Comparison of ENCODE assay signal across 17 cellular contexts in the genomic region with DNA sequence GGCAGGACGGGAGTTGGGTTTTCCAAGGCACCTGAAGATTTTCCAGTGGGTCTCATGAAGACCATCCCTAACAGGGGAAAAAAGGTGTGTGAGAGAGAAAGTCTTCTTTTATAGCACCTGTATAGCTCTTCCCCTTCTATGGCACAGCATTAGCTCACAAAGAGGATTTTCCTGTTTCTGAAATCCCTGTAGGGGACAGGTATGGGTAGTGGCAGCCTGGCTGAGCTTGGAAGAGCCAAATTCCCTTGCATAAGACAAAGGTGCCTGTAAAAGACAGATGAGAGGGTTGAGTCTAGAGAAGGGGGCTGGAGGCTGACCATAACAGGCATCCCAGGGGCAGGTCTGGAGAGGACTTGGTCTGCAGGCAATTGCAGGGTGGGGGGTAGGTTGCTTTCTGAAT.
DNase-seq lines count a peak whose midpoint lies in the region; ATAC-seq and TF ChIP-seq lines count a peak whose summit lies in the region.
"Had no signal": no experiment of that assay in that cellular context is flagged by ENCODE, and none has a peak within 500 bp of the region (broad histone marks: within the 10 kb centered on the region; RNA-seq: fewer than 3 reads in every experiment).

No MANE protein-coding gene starts in this region.

- H4K20me1 ChIP-seq in PC-3 (ENCODE audit: low read length), result no peaks in the 10 kb centered on the region

- H3K36me3 Mint-ChIP-seq in Calu3 (ENCODE audit: insufficient read depth, unreplicated experiment), result peaks cover 23% of the 10 kb centered on the region
- H3K36me3 Mint-ChIP-seq in osteocyte (ENCODE audit: unreplicated experiment), result no peaks in the 10 kb centered on the region
- no peaks in the 10 kb centered on the region for H3K36me3 Mint-ChIP-seq in activated CD4-positive, alpha-beta memory T cell treated with anti-CD3 and anti-CD28 coated beads for 36 hours
- H3K36me3 Mint-ChIP-seq: CD4-positive, CD25-positive, alpha-beta regulatory T cell had no signal

- peak overlapping the region; percentile 72 for H3K4me2 ChIP-seq in PC-3 (ENCODE audit: low read length)
- H3K4me2 ChIP-seq: KMS-11 had no signal

- H3K4me3 Mint-ChIP-seq in Calu3 (ENCODE audit: low read depth, unreplicated experiment), result no peak overlapping the region
- H3K4me3 Mint-ChIP-seq in osteocyte (ENCODE audit: unreplicated experiment), result no peak overlapping the region
- no peak overlapping the region for H3K4me3 Mint-ChIP-seq in activated CD4-positive, alpha-beta memory T cell treated with anti-CD3 and anti-CD28 coated beads for 36 hours
- H3K4me3 Mint-ChIP-seq: CD4-positive, CD25-positive, alpha-beta regulatory T cell had no signal

- POLR2A ChIA-PET in PC-3 (lab: Charles Lee; ENCODE audit: unreplicated experiment), result no interaction called here
- POLR2A ChIA-PET in activated CD4-positive, alpha-beta memory T cell treated with anti-CD3 and anti-CD28 coated beads for 36 hours (lab: Charles Lee), result no interaction called here

- ATAC-seq in PC-3 (no peak), gastroesophageal sphincter (no peak), GM21619 (IDR thresholded peaks at IDR 0.05; ENCODE audit: unreplicated experiment) (no peak)

- H3K27me3 Mint-ChIP-seq in Calu3 (ENCODE audit: unreplicated experiment) (no peaks in the 10 kb centered on the region), osteocyte (ENCODE audit: unreplicated experiment) (no peaks in the 10 kb centered on the region)
- H3K27me3 Mint-ChIP-seq in activated CD4-positive, alpha-beta memory T cell treated with anti-CD3 and anti-CD28 coated beads for 36 hours, result peaks cover 4% of the 10 kb centered on the region
- H3K27me3 Mint-ChIP-seq: CD4-positive, CD25-positive, alpha-beta regulatory T cell had no signal

- H3K36me3 ChIP-seq in PC-3 (ENCODE audit: low read depth, low read length) (no peaks in the 10 kb centered on the region), esophagus (ENCODE audit: control insufficient read depth in 2 of 2, insufficient read depth in 2 of 2, low read length in 1 of 2) (no peaks in the 10 kb centered on the region), gastroesophageal sphincter (no peaks in the 10 kb centered on the region)

- intact Hi-C loops in Calu3 (cut with micrococcal nuclease; ENCODE audit: unreplicated experiment), result no loop called here
- intact Hi-C loops in PC-3 (cut with micrococcal nuclease), result no loop called here
- intact Hi-C loops in activated CD4-positive, alpha-beta memory T cell treated with anti-CD3 and anti-CD28 coated beads for 36 hours (cut with micrococcal nuclease), result no loop called here

- H3K27ac Mint-ChIP-seq in Calu3 (ENCODE audit: unreplicated experiment), result peak overlapping the region; percentile 62
- peak overlapping the region; percentile 69 for H3K27ac Mint-ChIP-seq in osteocyte (ENCODE audit: unreplicated experiment)
- no peak overlapping the region for H3K27ac Mint-ChIP-seq in activated CD4-positive, alpha-beta memory T cell treated with anti-CD3 and anti-CD28 coated beads for 36 hours
- H3K27ac Mint-ChIP-seq: CD4-positive, CD25-positive, alpha-beta regulatory T cell had no signal

- H3K9ac ChIP-seq in PC-3 (ENCODE audit: low read length), result peak overlapping the region; percentile 84
- H3K9ac ChIP-seq: KMS-11 had no signal

- 55 to 79% methylated on average over 1 of the region's 1 CpG for whole genome bisulfite sequencing in esophagus, 2 donors
- no CpG with 5 or more reads among the region's 1 CpG for WGBS in gastroesophageal sphincter (ENCODE audit: low coverage in 1 of 2), 2 donors

- DNase-seq in Calu3, result peak; percentile 35
- DNase-seq in PC-3, result peak; percentile 98
- DNase-seq in osteocyte (ENCODE audit: extremely low spot score, unreplicated experiment), result no peak
- DNase-seq in activated CD4-positive, alpha-beta memory T cell treated with anti-CD3 and anti-CD28 coated beads for 36 hours, result no peak
- DNase-seq: AML-193; CD4-positive, CD25-positive, alpha-beta regulatory T cell; DMS53; GM23248; NCI-H1048; NCI-H1436 treated with DMSO at 0.1 percent for 48 hours; NCI-H2029 treated with DMSO at 0.1 percent for 48 hours; NCI-H2171 treated with DMSO at 0.1 percent for 48 hours; NCI-H774 had no signal

- H3K9me3 ChIP-seq in PC-3 (ENCODE audit: low read length) (no peaks in the 10 kb centered on the region), esophagus (ENCODE audit: control insufficient read depth in 2 of 2, insufficient read depth in 1 of 2, low read depth in 1 of 2, low read length in 1 of 2) (no peaks in the 10 kb centered on the region), gastroesophageal sphincter (no peaks in the 10 kb centered on the region)

- H3K4me1 ChIP-seq in PC-3 (ENCODE audit: insufficient read depth, low read length) (peaks cover 97% of the 10 kb centered on the region), esophagus (ENCODE audit: control insufficient read depth in 2 of 2, insufficient read depth in 2 of 2, low read length in 1 of 2) (peaks cover 8 to 31% of the 10 kb centered on the region in 2 donors), gastroesophageal sphincter (peaks cover 0 to 38% (median 3%) of the 10 kb centered on the region in 3 donors)

- H3K27me3 ChIP-seq in PC-3 (ENCODE audit: low read length), result no peaks in the 10 kb centered on the region
- no peaks in the 10 kb centered on the region for H3K27me3 ChIP-seq in esophagus (ENCODE audit: control insufficient read depth in 1 of 2, insufficient read depth in 2 of 2, low read length in 2 of 2)
- H3K27me3 ChIP-seq in gastroesophageal sphincter, result no peaks in the 10 kb centered on the region

- TF ChIP-seq EP300 in gastroesophageal sphincter (IDR thresholded peaks at IDR 0.05), result no peak

- H3K9me3 Mint-ChIP-seq in Calu3 (ENCODE audit: low read depth, unreplicated experiment), result no peaks in the 10 kb centered on the region
- no peaks in the 10 kb centered on the region for H3K9me3 Mint-ChIP-seq in osteocyte (ENCODE audit: unreplicated experiment)
- no peaks in the 10 kb centered on the region for H3K9me3 Mint-ChIP-seq in activated CD4-positive, alpha-beta memory T cell treated with anti-CD3 and anti-CD28 coated beads for 36 hours
- H3K9me3 Mint-ChIP-seq: CD4-positive, CD25-positive, alpha-beta regulatory T cell had no signal

- no peak overlapping the region for H2AFZ ChIP-seq in PC-3 (ENCODE audit: low read length)
- H2AFZ ChIP-seq: GM23248 had no signal

- no peak for TF ChIP-seq POLR2A in gastroesophageal sphincter (IDR thresholded peaks at IDR 0.05)

- no peaks in the 10 kb centered on the region for H3K9me2 ChIP-seq in PC-3 (replicated peaks; ENCODE audit: low read length)

- peaks cover 90% of the 10 kb centered on the region for H3K4me1 Mint-ChIP-seq in Calu3 (ENCODE audit: low read depth, unreplicated experiment)
- H3K4me1 Mint-ChIP-seq in osteocyte (ENCODE audit: unreplicated experiment), result peaks cover 67% of the 10 kb centered on the region
- no peaks in the 10 kb centered on the region for H3K4me1 Mint-ChIP-seq in activated CD4-positive, alpha-beta memory T cell treated with anti-CD3 and anti-CD28 coated beads for 36 hours (ENCODE audit: low read depth)
- H3K4me1 Mint-ChIP-seq: CD4-positive, CD25-positive, alpha-beta regulatory T cell had no signal

- CTCF ChIA-PET in Calu3 (lab: Charles Lee), result interaction anchor here (1.1 to 1.3 kb wide), 2 partner anchors 18 to 49 kb away, joined by 4 to 5 read pairs; no protein-coding TSS in a partner anchor
- CTCF ChIA-PET in PC-3 (lab: Charles Lee), result no interaction called here
- CTCF ChIA-PET in activated CD4-positive, alpha-beta memory T cell treated with anti-CD3 and anti-CD28 coated beads for 36 hours (lab: Charles Lee), result interaction anchor here (1.9 kb wide), 1 partner anchor 49 kb away, joined by 4 read pairs; no protein-coding TSS in a partner anchor

- peaks cover 28% of the 10 kb centered on the region for H3F3A ChIP-seq in PC-3 (ENCODE audit: low read length, unreplicated experiment)

- BruUV-seq in Calu3 (replicated peaks; lab: Mats Ljungman, UMichigan), result no TSS peak
- BruUV-seq in PC-3 (replicated peaks; lab: Mats Ljungman, UMichigan), result no TSS peak

- peak overlapping the region; percentile 13 for H3K4me3 ChIP-seq in PC-3 (ENCODE audit: low read length)
- no peak overlapping the region for H3K4me3 ChIP-seq in esophagus (ENCODE audit: low read depth in 1 of 2, low read length in 2 of 2)
- no peak overlapping the region for H3K4me3 ChIP-seq in gastroesophageal sphincter
- H3K4me3 ChIP-seq: GM23248 had no signal

- peaks cover 60% of the 10 kb centered on the region for H3K79me2 ChIP-seq in PC-3 (ENCODE audit: low read length)

- TF ChIP-seq CTCF in Calu3 (IDR thresholded peaks at IDR 0.05; ENCODE audit: unreplicated experiment), result no peak
- TF ChIP-seq CTCF in PC-3 (conservative IDR thresholded peaks at IDR 0.05; ENCODE audit: low read depth, low read length), result no peak
- TF ChIP-seq CTCF in osteocyte (IDR thresholded peaks at IDR 0.05), result no peak
- no peak for TF ChIP-seq CTCF in gastroesophageal sphincter (IDR thresholded peaks at IDR 0.05)

- H3K27ac ChIP-seq in PC-3 (ENCODE audit: low read length) (peak overlapping the region; percentile 95), esophagus (ENCODE audit: low read depth in 2 of 2, low read length in 1 of 2) (peak overlapping the region; percentile 72 to 81), gastroesophageal sphincter (no peak overlapping the region)
- H3K27ac ChIP-seq: KMS-11 had no signal

Comparison
In these comparisons a context has a peak if more than half of its experiments do, and no peak if none do; other contexts are left out.
1. DNase-seq: peak in Calu3 (single experiment) and PC-3 (single experiment); none in osteocyte (single experiment) and activated CD4-positive, alpha-beta memory T cell treated with anti-CD3 and anti-CD28 coated beads for 36 hours (single experiment).
2. H3K27ac ChIP-seq: peak in PC-3 (single experiment) and esophagus (2 of 2); none in gastroesophageal sphincter (0 of 4).